ENCODE assay signal across 1 cellular context in genomic region chr5:180494060-180494509, GRCh38.
TF ChIP-seq lines count a peak whose summit lies in the region.

TSS of gene CNOT6 (plus strand) at chr5:180494379. CDS start at chr5:180529277, 34,898 bp downstream.

TF ChIP-seq in HepG2, 621 proteins besides CTCF, POLR2A, EP300 and RAD21 (continued from another document and continues in another):
- TF ChIP-seq PRDM4 (CRISPR knock-in tag; IDR thresholded peaks at IDR 0.05; ENCODE audit: borderline replicate concordance), result no peak
- TF ChIP-seq ZBTB2 (CRISPR knock-in tag; IDR thresholded peaks at IDR 0.05; ENCODE audit: low read depth), result peak; percentile 97
- TF ChIP-seq PHF8 (CRISPR knock-in tag; IDR thresholded peaks at IDR 0.05), result peak; percentile 65
- TF ChIP-seq SP4 (CRISPR knock-in tag; IDR thresholded peaks at IDR 0.05), result peak; percentile 99
- no peak for TF ChIP-seq JUNB (CRISPR knock-in tag; IDR thresholded peaks at IDR 0.05; ENCODE audit: borderline replicate concordance)
- no peak for TF ChIP-seq PHF21A (CRISPR knock-in tag; IDR thresholded peaks at IDR 0.05)
- TF ChIP-seq ZNF746 (CRISPR knock-in tag; IDR thresholded peaks at IDR 0.05), result no peak
- TF ChIP-seq RELA (CRISPR knock-in tag; IDR thresholded peaks at IDR 0.05), result no peak
- TF ChIP-seq ZNF598 (CRISPR knock-in tag; IDR thresholded peaks at IDR 0.05; ENCODE audit: borderline replicate concordance), result no peak
- TF ChIP-seq ZNF496 (CRISPR knock-in tag; IDR thresholded peaks at IDR 0.05; ENCODE audit: insufficient replicate concordance), result no peak
- TF ChIP-seq SIX4 (CRISPR knock-in tag; IDR thresholded peaks at IDR 0.05), result no peak
- TF ChIP-seq KLF15 (CRISPR knock-in tag; IDR thresholded peaks at IDR 0.05; ENCODE audit: borderline replicate concordance), result no peak
- no peak for TF ChIP-seq SNAPC4 (CRISPR knock-in tag; IDR thresholded peaks at IDR 0.05)
- TF ChIP-seq PLSCR1 (CRISPR knock-in tag; IDR thresholded peaks at IDR 0.05; ENCODE audit: borderline replicate concordance), result no peak
- no peak for TF ChIP-seq ARNT (IDR thresholded peaks at IDR 0.05)
- peak; percentile 93 for TF ChIP-seq FOXK2 (IDR thresholded peaks at IDR 0.05)
- TF ChIP-seq ZNF580 (CRISPR knock-in tag; IDR thresholded peaks at IDR 0.05; ENCODE audit: borderline replicate concordance, low read depth), result peak; percentile 49; the same call in 1 of the 2 replicates
- no peak; the same call in 1 of the 2 replicates for TF ChIP-seq GFI1 (CRISPR knock-in tag; IDR thresholded peaks at IDR 0.05; ENCODE audit: borderline replicate concordance)
- TF ChIP-seq SP1 (IDR thresholded peaks at IDR 0.05), result peak; percentile 74
- peak; percentile 100 for TF ChIP-seq SP1 (CRISPR knock-in tag; IDR thresholded peaks at IDR 0.05)
- no peak for TF ChIP-seq ZNF782 (CRISPR knock-in tag; IDR thresholded peaks at IDR 0.05; ENCODE audit: borderline replicate concordance)
- no peak for TF ChIP-seq ZNF292 (CRISPR knock-in tag; IDR thresholded peaks at IDR 0.05; ENCODE audit: borderline replicate concordance, low read depth)
- no peak for TF ChIP-seq LCORL (IDR thresholded peaks at IDR 0.05)
- no peak for TF ChIP-seq LCORL (CRISPR knock-in tag; IDR thresholded peaks at IDR 0.05)
- no peak for TF ChIP-seq PLRG1 (conservative IDR thresholded peaks at IDR 0.05)
- TF ChIP-seq NFE2 (CRISPR knock-in tag; IDR thresholded peaks at IDR 0.05), result no peak
- TF ChIP-seq FOSL1 (CRISPR knock-in tag; IDR thresholded peaks at IDR 0.05; ENCODE audit: borderline replicate concordance), result no peak
- TF ChIP-seq ZNF770 (CRISPR knock-in tag; IDR thresholded peaks at IDR 0.05), result no peak
- TF ChIP-seq SKIL (CRISPR knock-in tag; IDR thresholded peaks at IDR 0.05; ENCODE audit: borderline replicate concordance), result no peak
- TF ChIP-seq NCOA5 (CRISPR knock-in tag; IDR thresholded peaks at IDR 0.05), result no peak
- no peak for TF ChIP-seq REXO4 (CRISPR knock-in tag; IDR thresholded peaks at IDR 0.05; ENCODE audit: borderline replicate concordance)
- 0 out of 2 replicates have a peak, but pooled peaks have one; percentile 23 for TF ChIP-seq ZFP37 (CRISPR knock-in tag; IDR thresholded peaks at IDR 0.05; ENCODE audit: borderline replicate concordance)
- no peak for TF ChIP-seq TRIM22 (IDR thresholded peaks at IDR 0.05)
- 0 out of 2 replicates have a peak, but pooled peaks have one; percentile 37 for TF ChIP-seq ZNF772 (CRISPR knock-in tag; IDR thresholded peaks at IDR 0.05)
- no peak for TF ChIP-seq ZFP41 (CRISPR knock-in tag; IDR thresholded peaks at IDR 0.05; ENCODE audit: borderline replicate concordance)
- 0 out of 2 replicates have a peak, but pooled peaks have one; percentile 65 for TF ChIP-seq REPIN1 (CRISPR knock-in tag; IDR thresholded peaks at IDR 0.05; ENCODE audit: borderline replicate concordance, low read depth)
- no peak for TF ChIP-seq AHR (CRISPR knock-in tag; IDR thresholded peaks at IDR 0.05)
- peak; percentile 44 for TF ChIP-seq BCL6 (CRISPR knock-in tag; IDR thresholded peaks at IDR 0.05)
- no peak for TF ChIP-seq TSC22D2 (CRISPR knock-in tag; IDR thresholded peaks at IDR 0.05; ENCODE audit: borderline replicate concordance)
- no peak for TF ChIP-seq ZSCAN22 (CRISPR knock-in tag; IDR thresholded peaks at IDR 0.05)
- no peak for TF ChIP-seq KLF9 (CRISPR knock-in tag; IDR thresholded peaks at IDR 0.05; ENCODE audit: low read depth)
- no peak for TF ChIP-seq SOX6 (IDR thresholded peaks at IDR 0.05)
- no peak for TF ChIP-seq SOX6 (CRISPR knock-in tag; IDR thresholded peaks at IDR 0.05)
- no peak for TF ChIP-seq ZNF709 (CRISPR knock-in tag; IDR thresholded peaks at IDR 0.05)
- 0 out of 2 replicates have a peak, but pooled peaks have one; percentile 25 for TF ChIP-seq BRCA1 (CRISPR knock-in tag; IDR thresholded peaks at IDR 0.05)
- TF ChIP-seq ZNF441 (CRISPR knock-in tag; IDR thresholded peaks at IDR 0.05; ENCODE audit: borderline replicate concordance), result no peak
- peak; percentile 23; the same call in 1 of the 2 replicates for TF ChIP-seq SIN3A (IDR thresholded peaks at IDR 0.05; ENCODE audit: borderline replicate concordance, low read depth, low read length)
- TF ChIP-seq ZNF567 (CRISPR knock-in tag; IDR thresholded peaks at IDR 0.05; ENCODE audit: borderline replicate concordance), result 0 out of 2 replicates have a peak, but pooled peaks have one; percentile 47
- TF ChIP-seq PBX3 (CRISPR knock-in tag; IDR thresholded peaks at IDR 0.05; ENCODE audit: borderline replicate concordance), result no peak
- no peak for TF ChIP-seq CBFB (CRISPR knock-in tag; IDR thresholded peaks at IDR 0.05)
- no peak for TF ChIP-seq ZNF83 (CRISPR knock-in tag; IDR thresholded peaks at IDR 0.05; ENCODE audit: borderline replicate concordance)
- TF ChIP-seq DPF2 (CRISPR knock-in tag; IDR thresholded peaks at IDR 0.05; ENCODE audit: borderline replicate concordance, low read depth), result no peak
- TF ChIP-seq MBD4 (IDR thresholded peaks at IDR 0.05; ENCODE audit: borderline replicate concordance, low read length), result no peak
- no peak for TF ChIP-seq HMGA1 (CRISPR knock-in tag; conservative IDR thresholded peaks at IDR 0.05)
- TF ChIP-seq NKX3-1 (CRISPR knock-in tag; IDR thresholded peaks at IDR 0.05), result 0 out of 2 replicates have a peak, but pooled peaks have one; percentile 41
- no peak for TF ChIP-seq MIXL1 (CRISPR knock-in tag; IDR thresholded peaks at IDR 0.05)
- no peak for TF ChIP-seq ZNF589 (CRISPR knock-in tag; conservative IDR thresholded peaks at IDR 0.05)
- TF ChIP-seq SNRNP70 (IDR thresholded peaks at IDR 0.05; ENCODE audit: low read depth, low read length), result no peak
